In the genomic region with DNA sequence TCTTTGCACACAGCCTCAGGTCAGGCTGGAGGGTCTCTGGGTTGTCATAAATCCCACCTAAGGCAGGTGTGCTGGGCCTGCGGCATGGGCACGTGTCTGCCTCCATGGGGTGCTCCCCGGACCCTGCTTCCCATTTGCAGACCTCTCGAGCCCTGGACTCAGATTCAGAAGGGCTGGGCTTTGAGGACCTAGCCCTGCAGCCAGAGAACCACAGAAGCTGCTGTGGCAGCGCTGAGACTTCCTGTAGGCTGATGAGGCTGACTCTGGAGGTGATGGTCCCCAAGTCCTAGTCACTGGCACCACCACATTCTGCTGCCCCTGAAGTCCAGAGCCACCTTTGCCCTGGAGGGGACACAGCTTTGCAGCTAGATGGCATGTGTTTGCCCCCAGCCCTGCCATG, we compare ENCODE assay signal across 24 cellular contexts.
DNase-seq lines count a peak whose midpoint lies in the region; ATAC-seq, FAIRE-seq and TF ChIP-seq lines count a peak whose summit lies in the region.
"Had no signal": no experiment of that assay in that cellular context is flagged by ENCODE, and none has a peak within 500 bp of the region (broad histone marks: within the 10 kb centered on the region; RNA-seq: fewer than 3 reads in every experiment).

No MANE protein-coding gene starts in this region.

- H3K4me3 Mint-ChIP-seq in T-helper 1 cell treated with Interleukin-12 subunit alpha and Interleukin-12 subunit beta and Interleukin-4 antibody, amounts not matched to agents 30 μg/mL and 1 μg/mL, for 36 hours, result no peak overlapping the region
- H3K4me3 Mint-ChIP-seq: neural progenitor cell, T-cell had no signal

- no peak for ATAC-seq in HG02840 (IDR thresholded peaks at IDR 0.05; ENCODE audit: low FRiP score, unreplicated experiment)
- ATAC-seq: activated naive CD4-positive, alpha-beta T cell treated with anti-CD3 and anti-CD28 coated beads, Interleukin-2, amount 50 U/mL, for 72 hours had no signal

- H3K4me1 Mint-ChIP-seq in T-helper 1 cell treated with Interleukin-12 subunit alpha and Interleukin-12 subunit beta and Interleukin-4 antibody, amounts not matched to agents 30 μg/mL and 1 μg/mL, for 36 hours (ENCODE audit: low read depth), result peaks cover 24% of the 10 kb centered on the region

- H3K9me3 ChIP-seq in ascending aorta (no peaks in the 10 kb centered on the region), kidney (ENCODE audit: control insufficient read depth in 1 of 2, low read length in 2 of 2) (no peaks in the 10 kb centered on the region)
- H3K9me3 ChIP-seq: BE2C, stomach had no signal

- H3K4me3 ChIP-seq in ascending aorta (no peak overlapping the region), kidney (ENCODE audit: low read length in 2 of 2) (no peak overlapping the region)
- H3K4me3 ChIP-seq: neural progenitor cell, stomach had no signal

- H3K4me1 ChIP-seq in ascending aorta (peaks cover 4 to 19% of the 10 kb centered on the region in 2 donors), kidney (ENCODE audit: control insufficient read depth in 1 of 2, insufficient read depth in 1 of 2, low read depth in 1 of 2, low read length in 2 of 2) (peaks cover 5 to 6% of the 10 kb centered on the region in 2 donors)
- H3K4me1 ChIP-seq: neural progenitor cell had no signal

- DNase-seq in T-helper 1 cell (no peak), ascending aorta (ENCODE audit: low spot score in 2 of 2) (no peak), hepatic stellate cell (ENCODE audit: low spot score) (peak; percentile 34), kidney (no peak), NCI-H187 treated with DMSO at 0.1 percent for 48 hours (lab: John Stamatoyannopoulos, UW) (no peak)
- DNase-seq: 8988T; activated CD4-positive, alpha-beta T cell treated with anti-CD3 and anti-CD28 coated beads, Interleukin-2, amount 50 U/mL, for 1 hour; activated T-cell treated with anti-CD3 and anti-CD28 coated beads, Interleukin-2, amount 50 U/mL, for 1 hour; effector CD8-positive, alpha-beta T cell; H7; kidney glomerular epithelial cell; MV-4-11; NCI-H2029; NCI-H524; stomach; T-cell had no signal

- no peak overlapping the region for H3K9ac ChIP-seq in kidney (ENCODE audit: low read length in 2 of 2)
- H3K9ac ChIP-seq: neural progenitor cell had no signal

- no peaks in the 10 kb centered on the region for H3K36me3 Mint-ChIP-seq in T-helper 1 cell treated with Interleukin-12 subunit alpha and Interleukin-12 subunit beta and Interleukin-4 antibody, amounts not matched to agents 30 μg/mL and 1 μg/mL, for 36 hours (ENCODE audit: low read depth)
- H3K36me3 Mint-ChIP-seq: activated naive CD4-positive, alpha-beta T cell treated with anti-CD3 and anti-CD28 coated beads, Interleukin-2, amount 50 U/mL, for 72 hours; neural progenitor cell; T-cell had no signal

- FAIRE-seq in kidney (lab: Jason Lieb, UNC), result no peak
- FAIRE-seq: D721Med had no signal

- no peaks in the 10 kb centered on the region for H3K27me3 Mint-ChIP-seq in T-helper 1 cell treated with Interleukin-12 subunit alpha and Interleukin-12 subunit beta and Interleukin-4 antibody, amounts not matched to agents 30 μg/mL and 1 μg/mL, for 36 hours (ENCODE audit: low read depth)
- H3K27me3 Mint-ChIP-seq: T-cell had no signal

- peak overlapping the region; percentile 26 for H3K27ac Mint-ChIP-seq in T-helper 1 cell treated with Interleukin-12 subunit alpha and Interleukin-12 subunit beta and Interleukin-4 antibody, amounts not matched to agents 30 μg/mL and 1 μg/mL, for 36 hours
- H3K27ac Mint-ChIP-seq: activated naive CD4-positive, alpha-beta T cell treated with anti-CD3 and anti-CD28 coated beads, Interleukin-2, amount 50 U/mL, for 72 hours; neural progenitor cell; T-cell had no signal

- H3K27ac ChIP-seq in ascending aorta, result peak overlapping the region; percentile 69 to 80
- H3K27ac ChIP-seq in temporal lobe (ENCODE audit: low read depth, low read length), result peak overlapping the region; percentile 27
- H3K27ac ChIP-seq in kidney (ENCODE audit: low read depth in 2 of 2, low read length in 2 of 2), result no peak overlapping the region
- H3K27ac ChIP-seq: HL-60, neural progenitor cell had no signal

- no peaks in the 10 kb centered on the region for H3K9me3 Mint-ChIP-seq in T-helper 1 cell treated with Interleukin-12 subunit alpha and Interleukin-12 subunit beta and Interleukin-4 antibody, amounts not matched to agents 30 μg/mL and 1 μg/mL, for 36 hours
- H3K9me3 Mint-ChIP-seq: activated naive CD4-positive, alpha-beta T cell treated with anti-CD3 and anti-CD28 coated beads, Interleukin-2, amount 50 U/mL, for 72 hours; T-cell had no signal

- TF ChIP-seq CTCF in ascending aorta (IDR thresholded peaks at IDR 0.05) (no peak), kidney (IDR thresholded peaks at IDR 0.05; ENCODE audit: borderline replicate concordance, extremely low read depth, insufficient read depth) (no peak)

- no peaks in the 10 kb centered on the region for H3K27me3 ChIP-seq in ascending aorta
- H3K27me3 ChIP-seq: BE2C, neural progenitor cell, stomach had no signal

- intact Hi-C loops in ascending aorta (cut with DNase I), result loop anchor here (10.0 kb wide), 1 partner anchor 297 kb away; no protein-coding TSS in a partner anchor
- intact Hi-C loops in kidney (cut with DNase I), result no loop called here

- no peaks in the 10 kb centered on the region for H3K36me3 ChIP-seq in ascending aorta
- no peaks in the 10 kb centered on the region for H3K36me3 ChIP-seq in kidney (ENCODE audit: control insufficient read depth in 1 of 2, insufficient read depth in 2 of 2, low read length in 2 of 2)
- H3K36me3 ChIP-seq: BE2C, neural progenitor cell, stomach had no signal

Comparison
In these comparisons a context has a peak if more than half of its experiments do, and no peak if none do; other contexts are left out.
1. H3K27ac ChIP-seq: peak in ascending aorta (2 of 2) and temporal lobe (single experiment); none in kidney (0 of 2).